In the genomic region with DNA sequence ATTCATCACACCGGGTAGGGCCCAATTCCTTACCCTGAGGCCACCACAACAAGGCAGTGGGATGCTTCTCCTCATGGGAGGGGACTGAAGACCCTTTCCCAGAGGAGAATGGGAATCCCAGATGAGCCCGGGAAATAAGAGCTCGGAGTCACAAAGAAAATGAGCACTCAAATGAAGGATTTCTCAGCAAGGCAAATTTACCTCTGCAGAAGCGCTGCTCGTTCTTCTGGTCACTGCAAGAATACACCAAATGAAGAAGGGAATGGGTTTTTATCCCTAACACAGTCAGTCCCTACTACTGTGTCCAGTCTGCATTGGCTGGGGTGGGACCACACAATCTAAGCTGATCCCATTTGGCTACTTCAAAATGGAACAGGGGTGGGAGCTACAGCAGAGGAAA, we compare ENCODE assay signal across 4 cellular contexts.
TF ChIP-seq lines count a peak whose summit lies in the region.

No MANE protein-coding gene starts in this region.

TF ChIP-seq in GM23338, 12 proteins besides CTCF, POLR2A, EP300 and RAD21:
- TF ChIP-seq, protein P1, sequence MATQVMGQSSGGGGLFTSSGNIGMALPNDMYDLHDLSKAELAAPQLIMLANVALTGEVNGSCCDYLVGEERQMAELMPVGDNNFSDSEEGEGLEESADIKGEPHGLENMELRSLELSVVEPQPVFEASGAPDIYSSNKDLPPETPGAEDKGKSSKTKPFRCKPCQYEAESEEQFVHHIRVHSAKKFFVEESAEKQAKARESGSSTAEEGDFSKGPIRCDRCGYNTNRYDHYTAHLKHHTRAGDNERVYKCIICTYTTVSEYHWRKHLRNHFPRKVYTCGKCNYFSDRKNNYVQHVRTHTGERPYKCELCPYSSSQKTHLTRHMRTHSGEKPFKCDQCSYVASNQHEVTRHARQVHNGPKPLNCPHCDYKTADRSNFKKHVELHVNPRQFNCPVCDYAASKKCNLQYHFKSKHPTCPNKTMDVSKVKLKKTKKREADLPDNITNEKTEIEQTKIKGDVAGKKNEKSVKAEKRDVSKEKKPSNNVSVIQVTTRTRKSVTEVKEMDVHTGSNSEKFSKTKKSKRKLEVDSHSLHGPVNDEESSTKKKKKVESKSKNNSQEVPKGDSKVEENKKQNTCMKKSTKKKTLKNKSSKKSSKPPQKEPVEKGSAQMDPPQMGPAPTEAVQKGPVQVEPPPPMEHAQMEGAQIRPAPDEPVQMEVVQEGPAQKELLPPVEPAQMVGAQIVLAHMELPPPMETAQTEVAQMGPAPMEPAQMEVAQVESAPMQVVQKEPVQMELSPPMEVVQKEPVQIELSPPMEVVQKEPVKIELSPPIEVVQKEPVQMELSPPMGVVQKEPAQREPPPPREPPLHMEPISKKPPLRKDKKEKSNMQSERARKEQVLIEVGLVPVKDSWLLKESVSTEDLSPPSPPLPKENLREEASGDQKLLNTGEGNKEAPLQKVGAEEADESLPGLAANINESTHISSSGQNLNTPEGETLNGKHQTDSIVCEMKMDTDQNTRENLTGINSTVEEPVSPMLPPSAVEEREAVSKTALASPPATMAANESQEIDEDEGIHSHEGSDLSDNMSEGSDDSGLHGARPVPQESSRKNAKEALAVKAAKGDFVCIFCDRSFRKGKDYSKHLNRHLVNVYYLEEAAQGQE (IDR thresholded peaks at IDR 0.05; ENCODE audit: unreplicated experiment): no peak
- TF ChIP-seq STAT1 (IDR thresholded peaks at IDR 0.05; ENCODE audit: unreplicated experiment) (no peak), EZH2phosphoT487 (IDR thresholded peaks at IDR 0.05; ENCODE audit: unreplicated experiment) (no peak), NANOG (IDR thresholded peaks at IDR 0.05; ENCODE audit: borderline replicate concordance) (no peak), ZNF114 (CRISPR knock-in tag; IDR thresholded peaks at IDR 0.05) (no peak)
- TF ChIP-seq, protein P2, sequence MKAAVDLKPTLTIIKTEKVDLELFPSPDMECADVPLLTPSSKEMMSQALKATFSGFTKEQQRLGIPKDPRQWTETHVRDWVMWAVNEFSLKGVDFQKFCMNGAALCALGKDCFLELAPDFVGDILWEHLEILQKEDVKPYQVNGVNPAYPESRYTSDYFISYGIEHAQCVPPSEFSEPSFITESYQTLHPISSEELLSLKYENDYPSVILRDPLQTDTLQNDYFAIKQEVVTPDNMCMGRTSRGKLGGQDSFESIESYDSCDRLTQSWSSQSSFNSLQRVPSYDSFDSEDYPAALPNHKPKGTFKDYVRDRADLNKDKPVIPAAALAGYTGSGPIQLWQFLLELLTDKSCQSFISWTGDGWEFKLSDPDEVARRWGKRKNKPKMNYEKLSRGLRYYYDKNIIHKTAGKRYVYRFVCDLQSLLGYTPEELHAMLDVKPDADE (IDR thresholded peaks at IDR 0.05): no peak

TF ChIP-seq in HCT116, 20 proteins besides CTCF, POLR2A, EP300 and RAD21:
- TF ChIP-seq, protein P3, sequence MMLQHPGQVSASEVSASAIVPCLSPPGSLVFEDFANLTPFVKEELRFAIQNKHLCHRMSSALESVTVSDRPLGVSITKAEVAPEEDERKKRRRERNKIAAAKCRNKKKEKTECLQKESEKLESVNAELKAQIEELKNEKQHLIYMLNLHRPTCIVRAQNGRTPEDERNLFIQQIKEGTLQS (IDR thresholded peaks at IDR 0.05): no peak
- TF ChIP-seq SIN3A (IDR thresholded peaks at IDR 0.05; ENCODE audit: low read depth) (no peak), CBX3 (IDR thresholded peaks at IDR 0.05; ENCODE audit: low read depth) (peak; percentile 64; the same call in 1 of the 2 replicates)
- TF ChIP-seq, protein P4, sequence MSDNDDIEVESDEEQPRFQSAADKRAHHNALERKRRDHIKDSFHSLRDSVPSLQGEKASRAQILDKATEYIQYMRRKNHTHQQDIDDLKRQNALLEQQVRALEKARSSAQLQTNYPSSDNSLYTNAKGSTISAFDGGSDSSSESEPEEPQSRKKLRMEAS (IDR thresholded peaks at IDR 0.05): no peak

TF ChIP-seq in GM12878, 131 proteins besides CTCF, POLR2A, EP300 and RAD21:
- TF ChIP-seq CBX5 (IDR thresholded peaks at IDR 0.05; ENCODE audit: low read depth): 0 out of 2 replicates have a peak, but pooled peaks have one; percentile 44
- TF ChIP-seq, protein P5, sequence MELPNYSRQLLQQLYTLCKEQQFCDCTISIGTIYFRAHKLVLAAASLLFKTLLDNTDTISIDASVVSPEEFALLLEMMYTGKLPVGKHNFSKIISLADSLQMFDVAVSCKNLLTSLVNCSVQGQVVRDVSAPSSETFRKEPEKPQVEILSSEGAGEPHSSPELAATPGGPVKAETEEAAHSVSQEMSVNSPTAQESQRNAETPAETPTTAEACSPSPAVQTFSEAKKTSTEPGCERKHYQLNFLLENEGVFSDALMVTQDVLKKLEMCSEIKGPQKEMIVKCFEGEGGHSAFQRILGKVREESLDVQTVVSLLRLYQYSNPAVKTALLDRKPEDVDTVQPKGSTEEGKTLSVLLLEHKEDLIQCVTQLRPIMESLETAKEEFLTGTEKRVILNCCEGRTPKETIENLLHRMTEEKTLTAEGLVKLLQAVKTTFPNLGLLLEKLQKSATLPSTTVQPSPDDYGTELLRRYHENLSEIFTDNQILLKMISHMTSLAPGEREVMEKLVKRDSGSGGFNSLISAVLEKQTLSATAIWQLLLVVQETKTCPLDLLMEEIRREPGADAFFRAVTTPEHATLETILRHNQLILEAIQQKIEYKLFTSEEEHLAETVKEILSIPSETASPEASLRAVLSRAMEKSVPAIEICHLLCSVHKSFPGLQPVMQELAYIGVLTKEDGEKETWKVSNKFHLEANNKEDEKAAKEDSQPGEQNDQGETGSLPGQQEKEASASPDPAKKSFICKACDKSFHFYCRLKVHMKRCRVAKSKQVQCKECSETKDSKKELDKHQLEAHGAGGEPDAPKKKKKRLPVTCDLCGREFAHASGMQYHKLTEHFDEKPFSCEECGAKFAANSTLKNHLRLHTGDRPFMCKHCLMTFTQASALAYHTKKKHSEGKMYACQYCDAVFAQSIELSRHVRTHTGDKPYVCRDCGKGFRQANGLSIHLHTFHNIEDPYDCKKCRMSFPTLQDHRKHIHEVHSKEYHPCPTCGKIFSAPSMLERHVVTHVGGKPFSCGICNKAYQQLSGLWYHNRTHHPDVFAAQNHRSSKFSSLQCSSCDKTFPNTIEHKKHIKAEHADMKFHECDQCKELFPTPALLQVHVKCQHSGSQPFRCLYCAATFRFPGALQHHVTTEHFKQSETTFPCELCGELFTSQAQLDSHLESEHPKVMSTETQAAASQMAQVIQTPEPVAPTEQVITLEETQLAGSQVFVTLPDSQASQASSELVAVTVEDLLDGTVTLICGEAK (IDR thresholded peaks at IDR 0.05; ENCODE audit: borderline replicate concordance): no peak
- no peak for TF ChIP-seq NFXL1 (IDR thresholded peaks at IDR 0.05; ENCODE audit: borderline replicate concordance)
- TF ChIP-seq PAX5 (IDR thresholded peaks at IDR 0.05; ENCODE audit: borderline replicate concordance, low read depth, low read length): no peak
- TF ChIP-seq FOXK2 (IDR thresholded peaks at IDR 0.05): no peak
- no peak for TF ChIP-seq TCF3 (IDR thresholded peaks at IDR 0.05; ENCODE audit: borderline replicate concordance, insufficient read depth, low read depth, low read length)
- TF ChIP-seq SRF (IDR thresholded peaks at IDR 0.05; ENCODE audit: low read depth in 2 of 2, low read length in 2 of 2): no peak
TF ChIP-seq in GM12878: peak in this region for 1.

TF ChIP-seq in H1, 55 proteins besides CTCF, POLR2A, EP300 and RAD21:
- TF ChIP-seq NRF1 (IDR thresholded peaks at IDR 0.05; ENCODE audit: low read depth, low read length) (no peak), CBX5 (IDR thresholded peaks at IDR 0.05; ENCODE audit: low read depth, low read length) (no peak), BCL11A (IDR thresholded peaks at IDR 0.05; ENCODE audit: low read depth in 2 of 2, low read length in 2 of 2) (no peak)
TF ChIP-seq in H1: peak in this region for 0.
